Comparison of ENCODE assay signal across 8 cellular contexts in genomic region chr2:61470122-61470951, GRCh38.
DNase-seq lines count a peak whose midpoint lies in the region; ATAC-seq lines count a peak whose summit lies in the region.

No MANE protein-coding gene starts in this region.

- peak; percentile 21 for ATAC-seq in HG03442 (IDR thresholded peaks at IDR 0.05; ENCODE audit: unreplicated experiment)

- DNase-seq in AML-193 (lab: John Stamatoyannopoulos, UW) (peak; percentile 44), GM19238 (ENCODE audit: insufficient read length, low spot score) (peak; percentile 67), NOMO-1 treated with DMSO at 0.1 percent for 48 hours (lab: John Stamatoyannopoulos, UW; ENCODE audit: unreplicated experiment) (peak; percentile 53), activated T-cell treated with anti-CD3 and anti-CD28 coated beads for 24 hours (ENCODE audit: low read depth) (peak; percentile 76), epithelial cell of prostate (ENCODE audit: low read depth, low spot score) (peak; percentile 10)
- DNase-seq in stimulated activated CD8-positive, alpha-beta memory T cell treated with anti-CD3 and anti-CD28 coated beads, Interleukin-4, amount 100 ng/mL, for 4 hours (ENCODE audit: low read depth in 2 of 2, low spot score in 1 of 2) = peak; percentile 60 to 79

- peak overlapping the region; percentile 97 for H3K27ac ChIP-seq in epithelial cell of prostate

- H3K27me3 ChIP-seq in mucosa of stomach (ENCODE audit: control insufficient read depth, insufficient read depth, low read length) = no peaks in the 10 kb centered on the region

- peaks cover 9% of the 10 kb centered on the region for H3K4me1 ChIP-seq in mucosa of stomach (ENCODE audit: control insufficient read depth, insufficient read depth, low read length)

- peak overlapping the region; percentile 89 for H3K9ac ChIP-seq in mucosa of stomach (ENCODE audit: low read length)

- no peaks in the 10 kb centered on the region for H3K9me3 ChIP-seq in mucosa of stomach (ENCODE audit: control insufficient read depth, low read length)

- H3K36me3 ChIP-seq in mucosa of stomach (ENCODE audit: control insufficient read depth, insufficient read depth, low read length) = no peaks in the 10 kb centered on the region

- H3K4me3 ChIP-seq in mucosa of stomach (ENCODE audit: low read length) = peak overlapping the region; percentile 60

Comparison
In these comparisons a context has a peak if more than half of its experiments do, and no peak if none do; other contexts are left out.
1. Peak in every context shown above with its lines: DNase-seq, ATAC-seq, H3K4me3 ChIP-seq and H3K27ac ChIP-seq.
2. DNase-seq: peak in every context shown above with its lines; median percentile 76 in activated T-cell treated with anti-CD3 and anti-CD28 coated beads for 24 hours; 70 in stimulated activated CD8-positive, alpha-beta memory T cell treated with anti-CD3 and anti-CD28 coated beads, Interleukin-4, amount 100 ng/mL, for 4 hours; 67 in GM19238; 53 in NOMO-1 treated with DMSO at 0.1 percent for 48 hours; 44 in AML-193; 10 in epithelial cell of prostate.